25 cellular contexts compared by ENCODE assay signal in the genomic region with DNA sequence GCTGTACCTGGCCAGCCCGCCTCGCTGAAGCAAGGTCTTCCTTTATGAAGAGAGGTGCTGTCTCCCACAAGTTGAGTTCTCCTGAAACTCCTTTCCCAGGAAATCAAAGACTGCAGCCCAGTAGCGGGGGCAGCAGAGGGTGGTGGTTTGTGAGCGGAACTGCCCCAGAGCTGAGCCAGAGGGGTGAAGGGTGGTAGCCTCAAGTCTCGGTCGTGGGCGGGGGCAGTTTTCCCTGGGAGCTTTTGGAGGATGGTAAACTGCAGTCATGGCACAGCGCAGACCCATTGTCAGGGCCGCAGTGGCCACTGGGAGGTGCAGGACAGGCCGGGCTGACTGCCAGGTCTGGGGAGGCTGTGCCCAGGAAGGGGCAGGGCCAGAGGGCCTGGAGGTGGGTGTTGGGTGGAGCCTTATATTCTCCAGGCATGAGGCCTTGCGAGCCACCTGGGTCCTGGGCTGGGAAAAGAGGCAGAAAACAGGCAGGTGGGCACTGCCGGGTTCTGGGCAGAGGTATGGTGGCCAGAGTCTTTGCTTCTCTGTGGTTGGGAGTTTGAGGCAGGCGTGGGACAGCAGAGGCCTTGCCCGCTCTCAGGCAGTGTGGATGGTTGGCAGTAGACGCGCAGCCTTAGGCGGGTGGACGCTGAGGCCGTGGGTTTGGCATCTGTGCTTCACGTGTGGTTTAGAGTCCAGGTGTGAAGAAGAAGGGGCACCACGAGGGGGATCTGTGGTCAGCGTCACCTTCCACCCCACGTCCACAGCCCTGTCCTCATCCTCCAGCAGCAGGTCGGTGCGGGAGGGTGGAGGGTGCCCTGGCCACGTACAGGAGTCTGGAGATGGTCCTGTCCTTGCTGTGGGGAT.
A peak's percentile ranks its signal among the peaks of the same experiment; 100 is the strongest.
DNase-seq lines count a peak whose midpoint lies in the region; ATAC-seq, FAIRE-seq and TF ChIP-seq lines count a peak whose summit lies in the region.
"Had no signal": no experiment of that assay in that cellular context is flagged by ENCODE, and none has a peak within 500 bp of the region (broad histone marks: within the 10 kb centered on the region; RNA-seq: fewer than 3 reads in every experiment).

No MANE protein-coding gene starts in this region.

- H3K27ac ChIP-seq in right cardiac atrium (ENCODE audit: low read length) (no peak overlapping the region), right atrium auricular region (no peak overlapping the region), psoas muscle (no peak overlapping the region)
- H3K27ac ChIP-seq: C4-2B had no signal

- H3K4me1 ChIP-seq in right cardiac atrium (ENCODE audit: control insufficient read depth, insufficient read depth, low read length) (no peaks in the 10 kb centered on the region), right atrium auricular region (no peaks in the 10 kb centered on the region), psoas muscle (no peaks in the 10 kb centered on the region)

- ATAC-seq in right cardiac atrium, result peak in 1 of 2 donors; percentile 30
- no peak for ATAC-seq in HG03097 (IDR thresholded peaks at IDR 0.05; ENCODE audit: low FRiP score, unreplicated experiment)
- ATAC-seq in psoas muscle, result no peak
- ATAC-seq: activated CD8-positive, alpha-beta memory T cell treated with anti-CD3 and anti-CD28 coated beads, Interleukin-2, amount 10 ng/mL, durations not matched to agents 7 days and 5 days; activated naive CD4-positive, alpha-beta T cell treated with anti-CD3 and anti-CD28 coated beads, Interleukin-2, amount 50 U/mL, for 72 hours; PC-3 had no signal

- no peaks in the 10 kb centered on the region for H3K9me3 ChIP-seq in right cardiac atrium (ENCODE audit: control insufficient read depth, low read length)
- no peaks in the 10 kb centered on the region for H3K9me3 ChIP-seq in right atrium auricular region
- no peaks in the 10 kb centered on the region for H3K9me3 ChIP-seq in psoas muscle

- 85% methylated on average over 26 of the region's 26 CpGs for WGBS in right cardiac atrium
- 79 to 86% (median 82%) methylated on average over 26 of the region's 26 CpGs for WGBS in psoas muscle, 3 donors

- intact Hi-C loops in right cardiac atrium (cut with DNase I) (no loop called here), psoas muscle (cut with DNase I) (no loop called here)

- no peak for FAIRE-seq in HTR-8/SVneo (lab: Jason Lieb, UNC)
- FAIRE-seq: D721Med, G401.6, GM18507 had no signal

- no peaks in the 10 kb centered on the region for H3K27me3 ChIP-seq in right cardiac atrium (ENCODE audit: control insufficient read depth, insufficient read depth)
- no peaks in the 10 kb centered on the region for H3K27me3 ChIP-seq in right atrium auricular region
- no peaks in the 10 kb centered on the region for H3K27me3 ChIP-seq in psoas muscle (ENCODE audit: insufficient read depth in 3 of 3, low read length in 2 of 3)

- TF ChIP-seq CTCF in right atrium auricular region (IDR thresholded peaks at IDR 0.05) (no peak), psoas muscle (IDR thresholded peaks at IDR 0.05) (no peak)

- H3K36me3 ChIP-seq in right atrium auricular region, result no peaks in the 10 kb centered on the region
- no peaks in the 10 kb centered on the region for H3K36me3 ChIP-seq in psoas muscle (ENCODE audit: insufficient read depth in 1 of 2, low read depth in 1 of 2)

- no peak overlapping the region for H3K4me3 ChIP-seq in right cardiac atrium (ENCODE audit: low read length)
- no peak overlapping the region for H3K4me3 ChIP-seq in right atrium auricular region
- H3K4me3 ChIP-seq in psoas muscle, result no peak overlapping the region

- DNase-seq in right cardiac atrium, result peak in 2 of 3 donors; percentile 37 to 41
- no peak for DNase-seq in right atrium auricular region (ENCODE audit: low spot score)
- peak in 39 of 56 donors; percentile 18 to 80 (median 51) for DNase-seq in amygdala (lab: John Stamatoyannopoulos, UW)
- peak; percentile 77 for DNase-seq in medulla oblongata (ENCODE audit: extremely low spot score)
- no peak for DNase-seq in HTR-8/SVneo (ENCODE audit: insufficient read length, low spot score)
- DNase-seq in psoas muscle, result no peak
- no peak for DNase-seq in DMS53 (lab: John Stamatoyannopoulos, UW)
- DNase-seq: activated CD4-positive, alpha-beta T cell treated with anti-CD3 and anti-CD28 coated beads for 48 hours; activated CD8-positive, alpha-beta memory T cell treated with anti-CD3 and anti-CD28 coated beads, Interleukin-2, amount 10 ng/mL, durations not matched to agents 7 days and 5 days; effector CD8-positive, alpha-beta T cell; foreskin melanocyte; HCEC 1CT; NCI-H1048; NCI-H187; NCI-H226; PC-3; retina; stimulated activated CD4-positive, alpha-beta T cell treated with anti-CD3 and anti-CD28 coated beads, Interleukin-12 subunit alpha, Interleukin-12 subunit beta, amount 100 ng/mL, for 4 hours; T-helper 1 cell had no signal

Comparison
In these comparisons a context has a peak if more than half of its experiments do, and no peak if none do; other contexts are left out.
1. DNase-seq: peak in right cardiac atrium (2 of 3), amygdala (39 of 56) and medulla oblongata (single experiment); none in right atrium auricular region (single experiment), HTR-8/SVneo (single experiment), psoas muscle (0 of 2) and DMS53 (single experiment).